ENCODE assay signal across 1 cellular context in genomic region chr12:54184024-54184805, GRCh38.
TF ChIP-seq lines count a peak whose summit lies in the region.

No MANE protein-coding gene starts in this region.

TF ChIP-seq in K562, 482 proteins besides CTCF, POLR2A, EP300 and RAD21 (continued from another document):
- no peak for TF ChIP-seq FOXO4 (CRISPR knock-in tag; IDR thresholded peaks at IDR 0.05)
- TF ChIP-seq ZNF384 (IDR thresholded peaks at IDR 0.05; ENCODE audit: low read depth, low read length) = no peak
- TF ChIP-seq PML (IDR thresholded peaks at IDR 0.05; ENCODE audit: low read length) = no peak
- TF ChIP-seq HNRNPUL1 (IDR thresholded peaks at IDR 0.05; ENCODE audit: low read length) = no peak
- TF ChIP-seq ZBED1 (IDR thresholded peaks at IDR 0.05) = no peak
- no peak for TF ChIP-seq STAT6 (CRISPR knock-in tag; IDR thresholded peaks at IDR 0.05)
